In the genomic region with DNA sequence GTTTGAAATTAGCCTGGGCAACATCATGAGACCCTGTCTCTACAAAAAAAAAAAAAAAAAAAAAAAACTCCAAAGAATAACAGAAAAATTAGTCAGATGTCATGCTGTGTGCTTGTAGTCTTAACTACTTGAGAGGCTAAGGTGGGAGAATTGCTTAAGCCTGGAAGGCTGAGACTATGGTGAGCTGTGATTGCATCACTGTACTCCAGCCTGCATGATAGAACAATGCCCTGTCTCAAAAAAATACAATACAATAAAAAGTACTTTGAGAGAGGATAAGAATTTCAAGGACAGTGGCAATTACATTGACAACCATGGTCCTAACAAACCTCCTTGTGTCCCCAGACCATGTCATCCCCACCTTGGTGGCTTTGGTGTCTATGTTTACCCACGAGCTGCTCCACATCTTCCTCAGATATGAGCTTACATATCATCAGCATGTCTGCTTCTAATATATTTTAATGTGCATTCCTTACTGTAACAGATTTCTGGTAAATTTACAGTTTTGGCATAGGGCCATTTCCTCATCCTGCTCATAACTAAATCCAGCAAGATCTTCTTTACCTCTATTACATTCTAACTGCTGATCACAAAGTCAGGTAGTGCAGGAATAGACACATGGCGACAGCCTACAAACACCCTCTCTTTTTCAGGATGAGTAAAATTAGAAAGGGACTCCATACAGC, we compare ENCODE assay signal across 22 cellular contexts.
"Had no signal": no experiment of that assay in that cellular context is flagged by ENCODE, and none has a peak within 500 bp of the region (broad histone marks: within the 10 kb centered on the region; RNA-seq: fewer than 3 reads in every experiment).

No MANE protein-coding gene starts in this region.

- DNase-seq: activated CD4-positive, alpha-beta T cell treated with anti-CD3 and anti-CD28 coated beads for 1 hour; activated CD4-positive, alpha-beta T cell treated with anti-CD3 and anti-CD28 coated beads, Interleukin-2, amount 50 U/mL, for 1 hour; activated CD8-positive, alpha-beta T cell treated with anti-CD3 and anti-CD28 coated beads, Interleukin-2, amount 10 ng/mL, durations not matched to agents 7 days and 5 days; activated gamma-delta T cell treated with Interleukin-2 at 50 U/mL for 16 hours; anterior cingulate cortex; central memory CD4-positive, alpha-beta T cell; dorsolateral prefrontal cortex; effector memory CD8-positive, alpha-beta T cell; immature natural killer cell; left lung; naive thymus-derived CD8-positive, alpha-beta T cell; retina; spleen; stimulated activated CD4-positive, alpha-beta T cell treated with anti-CD3 and anti-CD28 coated beads, Interleukin-4, amount 100 ng/mL, for 1 hour; stimulated activated naive CD8-positive, alpha-beta T cell treated with anti-CD3 and anti-CD28 coated beads, Interleukin-15, Interleukin-2, amounts not matched to agents 100 U/mL and 50 U/mL, for 24 hours; substantia nigra; T-cell; tibial artery; WERI-Rb-1 had no signal

- H3K4me1 ChIP-seq: foreskin keratinocyte, left lung, spleen had no signal

- H3K27me3 ChIP-seq: dorsolateral prefrontal cortex, foreskin keratinocyte, left lung, spleen, tibial artery had no signal

- ATAC-seq: activated CD8-positive, alpha-beta T cell treated with anti-CD3 and anti-CD28 coated beads, Interleukin-2, amount 10 ng/mL, durations not matched to agents 7 days and 5 days; effector memory CD8-positive, alpha-beta T cell; foreskin keratinocyte; left lung; naive thymus-derived CD8-positive, alpha-beta T cell; stimulated activated naive CD8-positive, alpha-beta T cell treated with anti-CD3 and anti-CD28 coated beads, Interleukin-15, Interleukin-2, amounts not matched to agents 100 U/mL and 50 U/mL, for 24 hours; T-cell had no signal

- FAIRE-seq: colon had no signal

- H3K36me3 ChIP-seq: left lung, spleen, tibial artery, WERI-Rb-1 had no signal

- H3K9me3 ChIP-seq: tibial artery had no signal

- H3K4me3 ChIP-seq: dorsolateral prefrontal cortex, left lung, lung, spleen, tibial artery had no signal

- H3K27ac ChIP-seq: foreskin keratinocyte, left lung, spleen, tibial artery, WERI-Rb-1 had no signal
